In genomic region chr5:54516051-54516645, GRCh38 we compare ENCODE assay signal across 1 cellular context.
TF ChIP-seq lines count a peak whose summit lies in the region.

No MANE protein-coding gene starts in this region.

TF ChIP-seq in IMR-90, 13 proteins besides CTCF, POLR2A, EP300 and RAD21:
- TF ChIP-seq FOS (IDR thresholded peaks at IDR 0.05; ENCODE audit: low read depth, low read length) = peak; percentile 22; the same call in 1 of the 2 replicates
- no peak for TF ChIP-seq RFX5 (IDR thresholded peaks at IDR 0.05; ENCODE audit: low read depth, low read length)
